12 cellular contexts compared by ENCODE assay signal in the genomic region with DNA sequence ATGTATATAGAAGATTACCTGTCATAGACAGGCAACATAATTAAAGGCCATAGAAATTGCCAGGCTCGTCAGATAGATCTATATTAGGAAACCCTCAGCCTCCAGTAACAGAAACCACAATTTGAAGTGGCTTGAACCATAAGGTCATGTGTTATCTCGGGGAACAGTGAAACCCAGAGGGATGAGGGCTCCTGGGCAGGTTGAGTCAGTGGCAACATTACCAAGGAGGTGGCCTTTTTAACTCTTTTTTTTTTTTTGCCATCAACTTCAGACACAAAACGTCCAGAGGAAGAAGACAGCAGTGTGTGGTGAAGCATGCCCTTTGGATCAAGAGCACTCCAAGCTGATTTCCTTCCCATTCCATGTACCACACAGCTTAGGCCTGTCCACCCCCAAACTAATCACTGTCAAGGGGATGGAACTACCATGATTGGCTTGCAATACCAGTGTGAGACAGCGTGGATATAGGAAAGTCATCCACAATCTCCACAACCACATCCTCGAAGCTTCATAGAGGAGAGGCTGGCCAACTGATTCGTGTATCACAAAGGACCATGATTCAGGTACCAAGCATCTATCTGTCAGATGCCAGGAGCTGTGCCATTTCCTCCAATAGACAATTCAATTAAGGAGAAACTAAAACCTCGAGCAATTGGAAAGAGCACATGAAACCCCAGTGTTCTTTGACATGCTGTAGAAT. TPM values are rescaled to one million over a fixed set of nuclear protein-coding genes. Genes with fewer than 3 reads are reported as not detected.
DNase-seq lines count a peak whose midpoint lies in the region; ATAC-seq, FAIRE-seq and TF ChIP-seq lines count a peak whose summit lies in the region.
"Had no signal": no experiment of that assay in that cellular context is flagged by ENCODE, and none has a peak within 500 bp of the region (broad histone marks: within the 10 kb centered on the region; RNA-seq: fewer than 3 reads in every experiment).

No MANE protein-coding gene starts in this region.

- H3K23ac ChIP-seq in H1 (ENCODE audit: insufficient read length), result no peak overlapping the region

- H3K27ac Mint-ChIP-seq in activated T-cell treated with anti-CD3 and anti-CD28 coated beads, Interleukin-2, amount 50 U/mL, for 24 hours, result no peak overlapping the region

- H3K27me3 ChIP-seq in PC-3 (ENCODE audit: low read length) (no peaks in the 10 kb centered on the region), H1 (replicated peaks in 1 of 4; ENCODE audit: control insufficient read depth in 3 of 4, extremely low read depth in 1 of 4, insufficient read depth in 3 of 4, low read length in 3 of 4) (no peaks in the 10 kb centered on the region; a peak in 1 of 7 replicates), sigmoid colon (no peaks in the 10 kb centered on the region)

- intact Hi-C loops in PC-3 (cut with micrococcal nuclease), result loop anchor here (5.0 kb wide), 1 partner anchor 86 kb away; no protein-coding TSS in a partner anchor
- intact Hi-C loops in sigmoid colon (cut with DNase I), result loop anchor here (5.0 kb wide), 1 partner anchor 36 kb away; a partner anchor contains a TSS

- ATAC-seq in PC-3, result 0 out of 2 replicates have a peak, but pooled peaks have one; percentile 8
- ATAC-seq in GM18502 (IDR thresholded peaks at IDR 0.05; ENCODE audit: poor library complexity, unreplicated experiment), result no peak

- H3K27me3 Mint-ChIP-seq in activated T-cell treated with anti-CD3 and anti-CD28 coated beads, Interleukin-2, amount 50 U/mL, for 24 hours, result peaks cover 58% of the 10 kb centered on the region

- no peak overlapping the region for H3K9ac ChIP-seq in PC-3 (ENCODE audit: low read length)
- no peak overlapping the region for H3K9ac ChIP-seq in H1 (replicated peaks in 1 of 4; ENCODE audit: extremely low read depth in 1 of 4, low read depth in 3 of 4, low read length in 3 of 4)

- H2BK5ac ChIP-seq in H1 (ENCODE audit: low read depth, low read length), result no peak overlapping the region

- H3K9me3 ChIP-seq in PC-3 (ENCODE audit: low read length) (no peaks in the 10 kb centered on the region), H1 (ENCODE audit: insufficient read depth in 2 of 2, low read depth in 1 of 2, low read length in 1 of 2) (no peaks in the 10 kb centered on the region), sigmoid colon (no peaks in the 10 kb centered on the region)
- H3K9me3 ChIP-seq: psoas muscle, upper lobe of left lung had no signal

- TF ChIP-seq CTCF in PC-3 (conservative IDR thresholded peaks at IDR 0.05; ENCODE audit: low read depth, low read length) (no peak), H1 (IDR thresholded peaks at IDR 0.05; ENCODE audit: control extremely low read depth in 1 of 3, insufficient read depth in 1 of 3, low read depth in 1 of 3, low read length in 3 of 3) (no peak), sigmoid colon (IDR thresholded peaks at IDR 0.05) (no peak)

- H3K79me1 ChIP-seq in H1 (ENCODE audit: low read depth, low read length), result peaks cover 8% of the 10 kb centered on the region; the same call in 1 of the 2 replicates

- no peak overlapping the region for H2BK20ac ChIP-seq in H1 (ENCODE audit: low read length)

- no peak for DNase-seq in activated T-cell treated with anti-CD3 and anti-CD28 coated beads, Interleukin-2, amount 50 U/mL, for 24 hours
- DNase-seq in activated T-cell treated with anti-CD3 and anti-CD28 coated beads, Interleukin-2, amount 50 U/mL, for 48 hours, result no peak
- DNase-seq in PC-3 (peak; percentile 43), H1 (ENCODE audit: low read depth in 1 of 2, low spot score in 2 of 2) (no peak), sigmoid colon (peak; percentile 9), NCI-H748 (lab: John Stamatoyannopoulos, UW; ENCODE audit: unreplicated experiment) (no peak), C1 segment of cervical spinal cord (lab: John Stamatoyannopoulos, UW) (no peak)
- DNase-seq: left cardiac atrium, psoas muscle, RPMI8226 had no signal

- TF ChIP-seq EP300 in H1 (IDR thresholded peaks at IDR 0.05; ENCODE audit: borderline replicate concordance in 1 of 2, low read depth in 2 of 2, low read length in 2 of 2), result no peak
- no peak for TF ChIP-seq EP300 in sigmoid colon (IDR thresholded peaks at IDR 0.05)

- peaks cover 5% of the 10 kb centered on the region; the same call in 1 of the 2 replicates for H3K23me2 ChIP-seq in H1 (ENCODE audit: low read depth, low read length)

- no peak overlapping the region for H4K5ac ChIP-seq in H1 (ENCODE audit: insufficient read length, low read depth, low read length)

- H2BK120ac ChIP-seq in H1 (replicated peaks; ENCODE audit: low read depth, low read length), result no peak overlapping the region

- no peak for FAIRE-seq in H1 (lab: Jason Lieb, UNC)

- H2AFZ ChIP-seq in PC-3 (ENCODE audit: low read length), result no peak overlapping the region
- H2AFZ ChIP-seq in H1 (ENCODE audit: low read length), result 0 out of 2 replicates have a peak overlapping the region, but pooled peaks have one; percentile 5

- no peak overlapping the region for H3K18ac ChIP-seq in H1 (ENCODE audit: extremely low read depth, low read length)

- CTCF ChIA-PET in PC-3 (lab: Charles Lee) (no interaction called here), H1 (lab: Charles Lee; ENCODE audit: partially characterized antibody) (interaction anchor here (1.1 to 4.4 kb wide), 4 partner anchors 9 to 18 kb away, joined by 3 to 34 read pairs (median 12); no protein-coding TSS in a partner anchor)

- no peaks in the 10 kb centered on the region for H3K36me3 Mint-ChIP-seq in activated T-cell treated with anti-CD3 and anti-CD28 coated beads, Interleukin-2, amount 50 U/mL, for 24 hours (ENCODE audit: low read depth)

- no peak overlapping the region for H2BK12ac ChIP-seq in H1 (ENCODE audit: low read depth, low read length)

- H3K14ac ChIP-seq in H1 (ENCODE audit: insufficient read length), result no peak overlapping the region

- H3K27ac ChIP-seq in PC-3 (ENCODE audit: low read length), result no peak overlapping the region
- no peak overlapping the region for H3K27ac ChIP-seq in H1 (ENCODE audit: low read depth, low read length)
- no peak overlapping the region for H3K27ac ChIP-seq in sigmoid colon
- H3K27ac ChIP-seq: psoas muscle, upper lobe of left lung had no signal

- no peak overlapping the region for H3K56ac ChIP-seq in H1 (replicated peaks; ENCODE audit: insufficient read length, low read depth, low read length)

- H3K4me1 ChIP-seq in PC-3 (ENCODE audit: insufficient read depth, low read length), result peaks cover 20% of the 10 kb centered on the region; the same call in 1 of the 2 replicates
- peaks cover 0 to 2% (median under 1%) of the 10 kb centered on the region in 4 experiments; a peak in 2 of 7 replicates for H3K4me1 ChIP-seq in H1 (replicated peaks in 1 of 4; ENCODE audit: control insufficient read depth in 3 of 4, insufficient read depth in 4 of 4, low read length in 3 of 4)
- H3K4me1 ChIP-seq in sigmoid colon, result peaks cover 0 to 20% (median 14%) of the 10 kb centered on the region in 4 donors
- H3K4me1 ChIP-seq: psoas muscle had no signal

- no TSS peak for BruUV-seq in PC-3 (replicated peaks; lab: Mats Ljungman, UMichigan)

- H3K4me3 Mint-ChIP-seq in activated T-cell treated with anti-CD3 and anti-CD28 coated beads, Interleukin-2, amount 50 U/mL, for 24 hours, result peak overlapping the region; percentile 79

- H4K91ac ChIP-seq in H1 (replicated peaks; ENCODE audit: insufficient read length, low read length), result no peak overlapping the region

- H3K79me2 ChIP-seq in PC-3 (ENCODE audit: low read length), result peaks cover 36% of the 10 kb centered on the region
- H3K79me2 ChIP-seq in H1 (ENCODE audit: control insufficient read depth in 1 of 2, insufficient read depth in 2 of 2, low read length in 2 of 2), result peaks cover 0 to 8% of the 10 kb centered on the region in 2 experiments; a peak in 2 of 4 replicates

- H3K9me2 ChIP-seq in PC-3 (replicated peaks; ENCODE audit: low read length), result no peaks in the 10 kb centered on the region

- TF ChIP-seq POLR2A in H1 (IDR thresholded peaks at IDR 0.05; ENCODE audit: control extremely low read depth in 1 of 2, low read depth in 2 of 2, low read length in 2 of 2) (no peak), sigmoid colon (IDR thresholded peaks at IDR 0.05) (no peak)

- H3K4ac ChIP-seq in H1 (replicated peaks; ENCODE audit: insufficient read length, low read depth, low read length), result no peak overlapping the region

- H3K4me3 ChIP-seq in PC-3 (ENCODE audit: low read length), result no peak overlapping the region
- H3K4me3 ChIP-seq in H1 (ENCODE audit: extremely low read depth in 1 of 4, insufficient read depth in 2 of 4, low read depth in 3 of 4, low read length in 4 of 4), result peak overlapping the region in 1 of 4 experiments; percentile 92; a peak in 2 of 8 replicates
- no peak overlapping the region for H3K4me3 ChIP-seq in sigmoid colon

- H4K20me1 ChIP-seq in PC-3 (ENCODE audit: low read length), result no peaks in the 10 kb centered on the region
- H4K20me1 ChIP-seq in H1 (replicated peaks in 1 of 2; ENCODE audit: control insufficient read depth in 1 of 2, insufficient read depth in 2 of 2, low read length in 2 of 2), result peaks cover 3 to 5% of the 10 kb centered on the region in 2 experiments

- H3F3A ChIP-seq in PC-3 (ENCODE audit: low read length, unreplicated experiment), result peaks cover 3% of the 10 kb centered on the region

- POLR2A ChIA-PET in PC-3 (lab: Charles Lee; ENCODE audit: unreplicated experiment) (no interaction called here), H1 (lab: Charles Lee; ENCODE audit: partially characterized antibody) (interaction anchor here (1.3 kb wide), 1 partner anchor 9 kb away, joined by 4 read pairs; no protein-coding TSS in a partner anchor)

- no peak for TF ChIP-seq RAD21 in H1 (IDR thresholded peaks at IDR 0.05 in 1 of 2, conservative IDR thresholded peaks at IDR 0.05 in 1 of 2; ENCODE audit: low read depth in 2 of 2, low read length in 2 of 2)

- H2AK5ac ChIP-seq in H1 (ENCODE audit: low read depth, low read length), result no peak overlapping the region

- no peak overlapping the region for H4K8ac ChIP-seq in H1 (ENCODE audit: extremely low read depth, insufficient read depth, low read length)

- peaks cover 15% of the 10 kb centered on the region for H3K4me1 Mint-ChIP-seq in activated T-cell treated with anti-CD3 and anti-CD28 coated beads, Interleukin-2, amount 50 U/mL, for 24 hours (ENCODE audit: low read depth)

- no peak overlapping the region for H2BK15ac ChIP-seq in H1 (ENCODE audit: low read length)

- H3K4me2 ChIP-seq in PC-3 (ENCODE audit: low read length) (no peak overlapping the region), H1 (ENCODE audit: insufficient read depth in 1 of 2, low read depth in 2 of 2, low read length in 2 of 2) (peak overlapping the region in 1 of 2 experiments; percentile 99; a peak in 1 of 4 replicates)

- no peaks in the 10 kb centered on the region for H3K9me3 Mint-ChIP-seq in activated T-cell treated with anti-CD3 and anti-CD28 coated beads, Interleukin-2, amount 50 U/mL, for 24 hours

- H3K36me3 ChIP-seq in PC-3 (ENCODE audit: low read depth, low read length) (no peaks in the 10 kb centered on the region; the same call in 1 of the 2 replicates), H1 (ENCODE audit: control insufficient read depth in 2 of 4, insufficient read depth in 4 of 4, low read length in 3 of 4) (no peaks in the 10 kb centered on the region), sigmoid colon (no peaks in the 10 kb centered on the region)
- H3K36me3 ChIP-seq: upper lobe of left lung had no signal

- 81% methylated on average over 7 of the region's 7 CpGs; no CpG with 5 or more reads in 1 of the 2 experiments for WGBS in H1 (ENCODE audit: extremely low coverage in 1 of 2, insufficient coverage in 1 of 2, insufficient read length in 1 of 2, insufficient replicate concordance in 2 of 2, low coverage in 1 of 2, low lambda C conversion rate in 2 of 2, missing lambda C conversion rate in 1 of 2), 2 experiments
- 70 to 79% methylated on average over 7 of the region's 7 CpGs for WGBS in sigmoid colon, 2 donors

RNA-seq across cellular contexts. Expression of a gene that starts 1.0 kb away (rescaled TPM):
- total RNA-seq in PC-3 (2014; rRNA removed) (18.8 and 27.2 TPM in 2 replicates), sigmoid colon (10 to 100 TPM in 1 of 4 donors, 1 to 10 TPM in 3; 5.4 to 15.2 (median 7.1) TPM)
- total RNA-seq in H1 (2021; fragmentation: NEBNext Ultra II Directional; extraction: Animal tissue kit (Norgen Biotek cat#: 25700)), result 14.0 TPM in 2 replicates
- polyA plus RNA-seq in H1 (2011; rRNA removed) (4.9 and 7.0 TPM in 2 replicates), sigmoid colon (1 to 10 TPM in 1 of 3 donors, under 1 TPM in 2; 0.46 to 1.9 (median 0.60) TPM)
- 9.8 TPM for polyA plus RNA-seq in H1 (2011; cell fraction: cytosol; rRNA removed)
- polyA plus RNA-seq in H1 (2011; cell fraction: nucleus; rRNA removed), result 18.2 TPM
- polyA plus RNA-seq in H1 (2012, experiment 1 of 2), result 7.0 to 13.1 TPM (median 12.5 TPM) in 4 replicates
- 3.4 TPM for polyA plus RNA-seq in H1 (2012, experiment 2 of 2)
- 6.0 TPM for polyA plus RNA-seq in H1 (2013, experiment 1 of 2)
- polyA plus RNA-seq in H1 (2013, experiment 2 of 2), result 5.6 TPM
- 3.9 and 4.4 TPM in 2 replicates for polyA minus RNA-seq in H1 (2011; rRNA and poly(A)+ RNA removed)
- polyA minus RNA-seq in H1 (2011; cell fraction: cytosol; rRNA and poly(A)+ RNA removed), result 7.1 TPM
- polyA minus RNA-seq in H1 (2011; cell fraction: nucleus; rRNA and poly(A)+ RNA removed), result 8.6 TPM

RNA-seq across cellular contexts. Expression of a gene that starts 22.9 kb away (rescaled TPM):
- total RNA-seq in PC-3 (2014; rRNA removed) (1.0 and 1.3 TPM in 2 replicates), sigmoid colon (10 to 100 TPM in 1 of 4 donors, 1 to 10 TPM in 2, under 1 TPM in 1; 0.95 to 49.6 (median 1.6) TPM)
- total RNA-seq in H1 (2021; fragmentation: NEBNext Ultra II Directional; extraction: Animal tissue kit (Norgen Biotek cat#: 25700)), result 0.11 TPM in 1 of 2 replicates, not detected in the other
- polyA plus RNA-seq in H1 (2011; rRNA removed) (0.33 and 0.41 TPM in 2 replicates), sigmoid colon (10 to 100 TPM in 1 of 3 donors, 1 to 10 TPM in 2; 1.2 to 16.9 (median 4.8) TPM)
- polyA plus RNA-seq in H1 (2011; cell fraction: cytosol; rRNA removed), result 0.32 TPM
- 0.86 TPM for polyA plus RNA-seq in H1 (2011; cell fraction: nucleus; rRNA removed)
- 0.11 to 0.16 TPM (median 0.15 TPM) in 3 of 4 replicates, not detected in the other for polyA plus RNA-seq in H1 (2012, experiment 1 of 2)
- polyA plus RNA-seq in H1 (2012, experiment 2 of 2), result 0.08 TPM
- 0.08 TPM for polyA plus RNA-seq in H1 (2013, experiment 1 of 2)
- polyA plus RNA-seq in H1 (2013, experiment 2 of 2), result 0.15 TPM
- polyA minus RNA-seq in H1 (2011; rRNA and poly(A)+ RNA removed), result 0.06 TPM in 1 of 2 replicates, not detected in the other
- polyA minus RNA-seq in H1 (2011; cell fraction: cytosol; rRNA and poly(A)+ RNA removed), result not detected
- not detected for polyA minus RNA-seq in H1 (2011; cell fraction: nucleus; rRNA and poly(A)+ RNA removed)

RNA-seq across cellular contexts. Expression of a gene that starts 34.3 kb away (rescaled TPM):
- total RNA-seq in PC-3 (2014; rRNA removed), result 7.8 and 9.7 TPM in 2 replicates
- total RNA-seq in H1 (2021; fragmentation: NEBNext Ultra II Directional; extraction: Animal tissue kit (Norgen Biotek cat#: 25700)), result 2.2 and 2.9 TPM in 2 replicates
- polyA plus RNA-seq in H1 (2011; rRNA removed), result 2.3 and 3.0 TPM in 2 replicates
- 2.2 TPM for polyA plus RNA-seq in H1 (2011; cell fraction: cytosol; rRNA removed)
- polyA plus RNA-seq in H1 (2011; cell fraction: nucleus; rRNA removed), result 1.7 TPM
- 2.5 to 3.5 TPM (median 2.7 TPM) in 4 replicates for polyA plus RNA-seq in H1 (2012, experiment 1 of 2)
- polyA plus RNA-seq in H1 (2012, experiment 2 of 2), result 1.5 TPM
- 2.2 TPM for polyA plus RNA-seq in H1 (2013, experiment 1 of 2)
- polyA plus RNA-seq in H1 (2013, experiment 2 of 2), result 2.4 TPM
- 3.4 and 4.1 TPM in 2 replicates for polyA minus RNA-seq in H1 (2011; rRNA and poly(A)+ RNA removed)
- 3.0 TPM for polyA minus RNA-seq in H1 (2011; cell fraction: cytosol; rRNA and poly(A)+ RNA removed)
- polyA minus RNA-seq in H1 (2011; cell fraction: nucleus; rRNA and poly(A)+ RNA removed), result 2.7 TPM
- 10 to 100 TPM; 11.1 to 16.5 (median 13.3) TPM for total RNA-seq in sigmoid colon
- 10 to 100 TPM; 12.4 to 18.6 (median 18.3) TPM for polyA plus RNA-seq in sigmoid colon

RNA-seq across cellular contexts. Expression of a gene that starts 34.3 kb away (rescaled TPM):
- total RNA-seq in PC-3 (2014; rRNA removed) (0.22 TPM in 1 of 2 replicates, not detected in the other), sigmoid colon (1 to 10 TPM in 1 of 4 donors, not detected in 3; 1.1 TPM)
- total RNA-seq in H1 (2021; fragmentation: NEBNext Ultra II Directional; extraction: Animal tissue kit (Norgen Biotek cat#: 25700)), result not detected in 2 replicates
- polyA plus RNA-seq in H1 (2011; rRNA removed) (0.03 and 0.08 TPM in 2 replicates), sigmoid colon (under 1 TPM in 1 of 3 donors, not detected in 2; 0.04 TPM)
- 0.22 TPM for polyA plus RNA-seq in H1 (2011; cell fraction: cytosol; rRNA removed)
- 0.06 TPM for polyA plus RNA-seq in H1 (2011; cell fraction: nucleus; rRNA removed)
- polyA plus RNA-seq in H1 (2012, experiment 1 of 2), result 0.08 to 0.29 TPM in 2 of 4 replicates, not detected in the others
- not detected for polyA plus RNA-seq in H1 (2012, experiment 2 of 2)
- polyA plus RNA-seq in H1 (2013, experiment 1 of 2), result 0.06 TPM
- polyA plus RNA-seq in H1 (2013, experiment 2 of 2), result 0.04 TPM
- polyA minus RNA-seq in H1 (2011; rRNA and poly(A)+ RNA removed), result not detected in 2 replicates
- not detected for polyA minus RNA-seq in H1 (2011; cell fraction: cytosol; rRNA and poly(A)+ RNA removed)
- polyA minus RNA-seq in H1 (2011; cell fraction: nucleus; rRNA and poly(A)+ RNA removed), result not detected
- total RNA-seq: left cardiac atrium, psoas muscle had no signal

Comparison
In these comparisons a context has a peak if more than half of its experiments do, and no peak if none do; other contexts are left out.
1. DNase-seq: peak in PC-3 (single experiment) and sigmoid colon (single experiment); none in activated T-cell treated with anti-CD3 and anti-CD28 coated beads, Interleukin-2, amount 50 U/mL, for 24 hours (single experiment), activated T-cell treated with anti-CD3 and anti-CD28 coated beads, Interleukin-2, amount 50 U/mL, for 48 hours (0 of 2), H1 (0 of 2), NCI-H748 (single experiment) and C1 segment of cervical spinal cord (0 of 14).